ENCODE assay signal across 8 cellular contexts in genomic region chr5:149581192-149581861, GRCh38. TPM values are rescaled to one million over a fixed set of nuclear protein-coding genes. Genes with fewer than 3 reads are reported as not detected.
A peak's percentile ranks its signal among the peaks of the same experiment; 100 is the strongest.
DNase-seq lines count a peak whose midpoint lies in the region; ATAC-seq and TF ChIP-seq lines count a peak whose summit lies in the region.

Gene ARHGEF37, plus strand, starts transcription at chr5:149581498. Its CDS starts 16,272 bp downstream, at chr5:149597770.

- peaks cover 18% of the 10 kb centered on the region for H3K4me1 Mint-ChIP-seq in WTC11

- H3K9me3 Mint-ChIP-seq in WTC11, result no peaks in the 10 kb centered on the region

- peak within 1 kb of the TSS; percentile 72 for H3K4me3 Mint-ChIP-seq in WTC11

- CTCF ChIA-PET in WTC11 (lab: Charles Lee), result interaction anchor here (1.0 to 2.4 kb wide), 12 partner anchors 10 to 440 kb away, joined by 3 to 17 read pairs (median 5); partner anchors contain the start of gene ABLIM3

- POLR2A ChIA-PET in WTC11 (lab: Charles Lee), result no interaction called here

- DNase-seq in COLO668 (lab: John Stamatoyannopoulos, UW; ENCODE audit: unreplicated experiment) (peak; percentile 83), M059J (ENCODE audit: low read depth) (peak; percentile 50), WTC11 (ENCODE audit: low spot score) (peak; percentile 53), choroid plexus epithelial cell (ENCODE audit: low read depth) (peak; percentile 50), kidney tubule cell (ENCODE audit: low spot score) (peak; percentile 77), NCI-H187 treated with DMSO at 0.1 percent for 48 hours (lab: John Stamatoyannopoulos, UW) (no peak)
- peak; percentile 26 to 44 for DNase-seq in stimulated activated CD4-positive, alpha-beta T cell treated with anti-CD3 and anti-CD28 coated beads, Interleukin-12 subunit alpha, Interleukin-12 subunit beta, amount 100 ng/mL, for 24 hours (ENCODE audit: low read depth in 2 of 2)

- peak within 1 kb of the TSS; percentile 59 for H3K4me3 ChIP-seq in choroid plexus epithelial cell (ENCODE audit: low read depth, low read length)

- ATAC-seq in WTC11 (peak; percentile 82), HG02973 (IDR thresholded peaks at IDR 0.05; ENCODE audit: unreplicated experiment) (no peak)

- no peaks in the 10 kb centered on the region for H3K36me3 Mint-ChIP-seq in WTC11

- TF ChIP-seq CTCF in WTC11 (IDR thresholded peaks at IDR 0.05) (no peak), choroid plexus epithelial cell (conservative IDR thresholded peaks at IDR 0.05; ENCODE audit: low read depth, low read length) (no peak)

- H3K27ac Mint-ChIP-seq in WTC11, result no peak within 1 kb of the TSS

- peaks cover 35% of the 10 kb centered on the region for H3K27me3 Mint-ChIP-seq in WTC11 (ENCODE audit: low read depth)

TF ChIP-seq in WTC11, 78 proteins besides CTCF, POLR2A, EP300 and RAD21:
- no peak for TF ChIP-seq ZNF121 (CRISPR knock-in tag; IDR thresholded peaks at IDR 0.05)
- no peak for TF ChIP-seq ZBTB43 (CRISPR knock-in tag; IDR thresholded peaks at IDR 0.05)
- no peak for TF ChIP-seq NFATC4 (CRISPR knock-in tag; IDR thresholded peaks at IDR 0.05)
- TF ChIP-seq JAZF1 (CRISPR knock-in tag; IDR thresholded peaks at IDR 0.05), result no peak
- TF ChIP-seq MLX (CRISPR knock-in tag; IDR thresholded peaks at IDR 0.05), result no peak
- peak; percentile 49; the same call in 1 of the 2 replicates for TF ChIP-seq ZNF423 (CRISPR knock-in tag; IDR thresholded peaks at IDR 0.05)
- peak; percentile 69; the same call in 1 of the 2 replicates for TF ChIP-seq STAT6 (CRISPR knock-in tag; conservative IDR thresholded peaks at IDR 0.05; ENCODE audit: low read depth)
- no peak for TF ChIP-seq E2F5 (CRISPR knock-in tag; IDR thresholded peaks at IDR 0.05)
- TF ChIP-seq ZNF425 (CRISPR knock-in tag; conservative IDR thresholded peaks at IDR 0.05), result no peak
- TF ChIP-seq FOXP1 (CRISPR knock-in tag; IDR thresholded peaks at IDR 0.05; ENCODE audit: borderline replicate concordance), result peak; percentile 65; the same call in 1 of the 2 replicates
- TF ChIP-seq E2F4 (CRISPR knock-in tag; IDR thresholded peaks at IDR 0.05; ENCODE audit: borderline replicate concordance, low read depth), result no peak
- no peak for TF ChIP-seq E2F1 (CRISPR knock-in tag; IDR thresholded peaks at IDR 0.05)
- peak; percentile 30; the same call in 1 of the 2 replicates for TF ChIP-seq TP53 (CRISPR knock-in tag; IDR thresholded peaks at IDR 0.05)
- no peak for TF ChIP-seq TCF7 (CRISPR knock-in tag; IDR thresholded peaks at IDR 0.05; ENCODE audit: low read depth)
- no peak for TF ChIP-seq FOXP4 (CRISPR knock-in tag; IDR thresholded peaks at IDR 0.05)

RNA-seq across cellular contexts. Expression of gene ARHGEF37, which starts in this region (rescaled TPM):
- total RNA-seq in M059J (2014; rRNA removed; shearing (Covaris generic)), result 0.15 and 0.20 TPM in 2 replicates
- 0.66 to 1.1 TPM (median 0.71 TPM) in 3 replicates for total RNA-seq in WTC11 (2021)

Comparison
In these comparisons a context has a peak if more than half of its experiments do, and no peak if none do; other contexts are left out.
1. Peak in DNase-seq in M059J; RNA of the gene not detected or under 1 TPM.